Comparison of ENCODE assay signal across 18 cellular contexts in the genomic region with DNA sequence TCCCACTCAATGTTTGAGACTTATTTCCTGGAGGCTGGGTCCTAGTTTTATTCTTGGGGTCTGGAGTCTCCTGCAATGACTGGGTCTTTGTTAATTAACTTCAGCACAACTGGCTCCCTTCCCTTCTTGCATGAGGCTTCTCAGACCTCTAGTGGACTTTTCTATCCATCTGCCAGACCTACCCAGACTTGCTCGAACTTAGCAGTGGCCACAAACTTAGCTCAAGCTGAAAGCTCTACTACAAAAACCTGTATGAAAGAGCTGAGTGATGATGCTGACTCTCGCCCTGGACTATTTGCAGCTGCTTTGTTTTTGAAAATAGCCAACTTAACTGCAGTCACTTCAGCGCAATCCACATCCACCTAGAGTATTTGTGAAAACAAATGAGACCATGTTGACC. TPM values are rescaled to one million over a fixed set of nuclear protein-coding genes. Genes with fewer than 3 reads are reported as not detected.
A peak's percentile ranks its signal among the peaks of the same experiment; 100 is the strongest.
DNase-seq lines count a peak whose midpoint lies in the region; ATAC-seq and TF ChIP-seq lines count a peak whose summit lies in the region.
"Had no signal": no experiment of that assay in that cellular context is flagged by ENCODE, and none has a peak within 500 bp of the region (broad histone marks: within the 10 kb centered on the region; RNA-seq: fewer than 3 reads in every experiment).

No MANE protein-coding gene starts in this region.

- H3K27ac Mint-ChIP-seq in T-helper 2 cell treated with Interferon-gamma antibody and Interleukin-4, amounts not matched to agents 5 μg/mL and 100 μg/mL, for 36 hours = peak overlapping the region; percentile 31
- H3K27ac Mint-ChIP-seq in activated B cell treated with CpG ODN at 0.5 μM for 24 hours = peak overlapping the region; percentile 54
- peak overlapping the region; percentile 53 for H3K27ac Mint-ChIP-seq in stimulated activated naive B cell treated with anti-CD40 and anti-IgM and Interleukin-4, amounts not matched to agents 10 μg/mL and 1 μg/mL and 100 μg/mL, for 72 hours
- H3K27ac Mint-ChIP-seq: CD8-positive, alpha-beta memory T cell; HFFc6 had no signal

- CTCF ChIA-PET in activated B cell treated with CpG ODN at 0.5 μM for 24 hours (lab: Charles Lee) = interaction anchor here (0.6 to 1.8 kb wide), 5 partner anchors 31 to 87 kb away, joined by 4 to 16 read pairs (median 5); no protein-coding TSS in a partner anchor

- intact Hi-C loops in activated B cell treated with CpG ODN at 0.5 μM for 24 hours (cut with micrococcal nuclease) = loop anchor here (5.0 kb wide), 1 partner anchor 411 kb away; no protein-coding TSS in a partner anchor

- no peaks in the 10 kb centered on the region for H3K36me3 Mint-ChIP-seq in T-helper 2 cell treated with Interferon-gamma antibody and Interleukin-4, amounts not matched to agents 5 μg/mL and 100 μg/mL, for 36 hours (ENCODE audit: low read depth)
- H3K36me3 Mint-ChIP-seq in activated B cell treated with CpG ODN at 0.5 μM for 24 hours (ENCODE audit: low read depth) = no peaks in the 10 kb centered on the region
- H3K36me3 Mint-ChIP-seq in stimulated activated naive B cell treated with anti-CD40 and anti-IgM and Interleukin-4, amounts not matched to agents 10 μg/mL and 1 μg/mL and 100 μg/mL, for 72 hours = no peaks in the 10 kb centered on the region
- H3K36me3 Mint-ChIP-seq: CD8-positive, alpha-beta memory T cell had no signal

- ATAC-seq in HG02678 (IDR thresholded peaks at IDR 0.05; ENCODE audit: unreplicated experiment) (peak; percentile 17), activated B cell treated with CpG ODN at 0.5 μM for 24 hours (ENCODE audit: low read depth) (peak; percentile 35)
- ATAC-seq in stimulated activated naive B cell treated with anti-CD40 and anti-IgM and Interleukin-4, amounts not matched to agents 10 μg/mL and 1 μg/mL and 100 μg/mL, for 72 hours (replicated peaks) = peak; percentile 6 to 18
- ATAC-seq: K562 had no signal

- no peak for TF ChIP-seq CTCF in activated B cell treated with CpG ODN at 0.5 μM for 24 hours (IDR thresholded peaks at IDR 0.05)

- no peaks in the 10 kb centered on the region for H3K27me3 Mint-ChIP-seq in T-helper 2 cell treated with Interferon-gamma antibody and Interleukin-4, amounts not matched to agents 5 μg/mL and 100 μg/mL, for 36 hours (ENCODE audit: low read depth)
- H3K27me3 Mint-ChIP-seq in activated B cell treated with CpG ODN at 0.5 μM for 24 hours = no peaks in the 10 kb centered on the region
- H3K27me3 Mint-ChIP-seq in stimulated activated naive B cell treated with anti-CD40 and anti-IgM and Interleukin-4, amounts not matched to agents 10 μg/mL and 1 μg/mL and 100 μg/mL, for 72 hours = no peaks in the 10 kb centered on the region
- H3K27me3 Mint-ChIP-seq: CD8-positive, alpha-beta memory T cell had no signal

- no peak overlapping the region for H3K4me3 Mint-ChIP-seq in T-helper 2 cell treated with Interferon-gamma antibody and Interleukin-4, amounts not matched to agents 5 μg/mL and 100 μg/mL, for 36 hours
- peak overlapping the region; percentile 8 for H3K4me3 Mint-ChIP-seq in activated B cell treated with CpG ODN at 0.5 μM for 24 hours
- peak overlapping the region in 1 of 2 donors; percentile 29 for H3K4me3 Mint-ChIP-seq in stimulated activated naive B cell treated with anti-CD40 and anti-IgM and Interleukin-4, amounts not matched to agents 10 μg/mL and 1 μg/mL and 100 μg/mL, for 72 hours
- H3K4me3 Mint-ChIP-seq: CD8-positive, alpha-beta memory T cell; HFFc6 had no signal

- POLR2A ChIA-PET in activated B cell treated with CpG ODN at 0.5 μM for 24 hours (lab: Charles Lee) = interaction anchor here (0.7 to 1.4 kb wide), 5 partner anchors 10 to 162 kb away, joined by 3 to 6 read pairs (median 4); partner anchors contain the start of genes ANXA4 and SNRNP27

- H3K4me1 Mint-ChIP-seq in T-helper 2 cell treated with Interferon-gamma antibody and Interleukin-4, amounts not matched to agents 5 μg/mL and 100 μg/mL, for 36 hours (ENCODE audit: low read depth) = peaks cover 2% of the 10 kb centered on the region
- peaks cover 52% of the 10 kb centered on the region for H3K4me1 Mint-ChIP-seq in activated B cell treated with CpG ODN at 0.5 μM for 24 hours
- H3K4me1 Mint-ChIP-seq in stimulated activated naive B cell treated with anti-CD40 and anti-IgM and Interleukin-4, amounts not matched to agents 10 μg/mL and 1 μg/mL and 100 μg/mL, for 72 hours = peaks cover 30 to 45% of the 10 kb centered on the region in 2 donors
- H3K4me1 Mint-ChIP-seq: CD8-positive, alpha-beta memory T cell had no signal

- no peak for DNase-seq in T-helper 2 cell treated with Interferon-gamma antibody and Interleukin-4, amounts not matched to agents 5 μg/mL and 100 μg/mL, for 36 hours (ENCODE audit: low spot score)
- DNase-seq in T-helper 2 cell (no peak), activated B cell treated with CpG ODN at 0.5 μM for 24 hours (no peak), COLO668 (lab: John Stamatoyannopoulos, UW; ENCODE audit: unreplicated experiment) (no peak), D341Med (ENCODE audit: low spot score) (no peak)
- DNase-seq in stimulated activated naive B cell treated with anti-CD40 and anti-IgM and Interleukin-4, amounts not matched to agents 10 μg/mL and 1 μg/mL and 100 μg/mL, for 72 hours = no peak
- no peak for DNase-seq in activated CD4-positive, CD25-positive, alpha-beta regulatory T cell treated with anti-CD3 and anti-CD28 coated beads, Interleukin-2, amount 50 U/mL, for 72 hours
- DNase-seq: CD8-positive, alpha-beta memory T cell; DMS 273 treated with DMSO at 0.1 percent for 48 hours; GDM1; HFFc6; NCI-H1436; NCI-H2029; NCI-H2171; NCI-H446 treated with DMSO at 0.1 percent for 48 hours; NCI-H748 treated with DMSO at 0.1 percent for 48 hours had no signal

- no peaks in the 10 kb centered on the region for H3K9me3 Mint-ChIP-seq in T-helper 2 cell treated with Interferon-gamma antibody and Interleukin-4, amounts not matched to agents 5 μg/mL and 100 μg/mL, for 36 hours
- no peaks in the 10 kb centered on the region for H3K9me3 Mint-ChIP-seq in activated B cell treated with CpG ODN at 0.5 μM for 24 hours
- no peaks in the 10 kb centered on the region for H3K9me3 Mint-ChIP-seq in stimulated activated naive B cell treated with anti-CD40 and anti-IgM and Interleukin-4, amounts not matched to agents 10 μg/mL and 1 μg/mL and 100 μg/mL, for 72 hours
- H3K9me3 Mint-ChIP-seq: CD8-positive, alpha-beta memory T cell; HFFc6 had no signal

RNA-seq across cellular contexts. Expression of gene ANXA4, which starts 10.8 kb away (rescaled TPM):
- total RNA-seq in activated B cell treated with CpG ODN at 0.5 μM for 24 hours = 32.0 and 35.4 TPM in 2 replicates
